Comparison of ENCODE assay signal across 30 cellular contexts in genomic region chrX:21744721-21745120, GRCh38. TPM values are rescaled to one million over a fixed set of nuclear protein-coding genes. Genes with fewer than 3 reads are reported as not detected.
"Had no signal": no experiment of that assay in that cellular context is flagged by ENCODE, and none has a peak within 500 bp of the region (broad histone marks: within the 10 kb centered on the region; RNA-seq: fewer than 3 reads in every experiment).

No MANE protein-coding gene starts in this region.

- FAIRE-seq: islet of Langerhans, urothelium cell line had no signal

- H3K4me3 ChIP-seq: left ventricle myocardium inferior, lung, mucosa of descending colon, ovary, prostate gland, right lobe of liver, skin epidermis, suprapubic skin, thoracic aorta, tibial artery, upper lobe of right lung had no signal

- H3K4me1 ChIP-seq: prostate gland, tibial artery, upper lobe of right lung had no signal

- DNase-seq: hypothalamus; immature natural killer cell; left ventricle myocardium inferior; midbrain; mucosa of descending colon; naive thymus-derived CD4-positive, alpha-beta T cell; ovary; right lobe of liver; stimulated activated CD4-positive, alpha-beta T cell treated with anti-CD3 and anti-CD28 coated beads, Interleukin-12 subunit alpha, Interleukin-12 subunit beta, amount 100 ng/mL, for 4 hours; stimulated activated CD4-positive, alpha-beta T cell treated with anti-CD3 and anti-CD28 coated beads, Interleukin-15, amount 100 ng/mL, for 24 hours; stimulated activated CD4-positive, alpha-beta T cell treated with anti-CD3 and anti-CD28 coated beads, Interleukin-2, amount 100 ng/mL, for 24 hours; stimulated activated CD4-positive, alpha-beta T cell treated with anti-CD3 and anti-CD28 coated beads, Interleukin-4, amount 100 ng/mL, for 1 hour; stimulated activated naive CD4-positive, alpha-beta T cell; tibial artery; trophoblast cell; upper lobe of right lung had no signal

- ATAC-seq: naive thymus-derived CD4-positive, alpha-beta T cell; natural killer cell treated with Interleukin-12 subunit alpha and Interleukin-12 subunit beta and Interleukin-15 and Interleukin-18, amount 100 ng/mL, for 72 hours; right lobe of liver; stimulated activated effector memory CD8-positive, alpha-beta T cell treated with anti-CD3 and anti-CD28 coated beads, Interleukin-12 subunit alpha, Interleukin-12 subunit beta, amount 100 ng/mL, for 72 hours; upper lobe of right lung had no signal

- H3K9me3 ChIP-seq: left ventricle myocardium inferior, mucosa of descending colon, ovary, prostate gland, right lobe of liver, suprapubic skin, thoracic aorta, tibial artery, upper lobe of right lung had no signal

- H3K27ac ChIP-seq: left ventricle myocardium inferior, ovary, prostate gland, right lobe of liver, skin epidermis, suprapubic skin, thoracic aorta, tibial artery, upper lobe of right lung had no signal

- H3K27me3 ChIP-seq: ovary, right lobe of liver, suprapubic skin, tibial artery, upper lobe of right lung had no signal

- H3K36me3 ChIP-seq: left ventricle myocardium inferior, ovary, prostate gland, right lobe of liver, suprapubic skin, thoracic aorta, tibial artery, upper lobe of right lung had no signal

RNA-seq across cellular contexts. Expression of gene SMPX, which starts 13.2 kb away (rescaled TPM):
- total RNA-seq: kidney epithelial cell; lower leg skin; mesenteric fat pad; naive thymus-derived CD4-positive, alpha-beta T cell; natural killer cell treated with Interleukin-12 subunit alpha and Interleukin-12 subunit beta and Interleukin-15 and Interleukin-18, amount 100 ng/mL, for 72 hours; omental fat pad; subcutaneous adipose tissue; suprapubic skin; upper lobe of right lung had no signal
- polyA plus RNA-seq: immature natural killer cell; naive thymus-derived CD4-positive, alpha-beta T cell had no signal
